ENCODE assay signal across 22 cellular contexts in genomic region chr3:47344971-47345370, GRCh38. TPM values are rescaled to one million over a fixed set of nuclear protein-coding genes. Genes with fewer than 3 reads are reported as not detected.
DNase-seq lines count a peak whose midpoint lies in the region; ATAC-seq and TF ChIP-seq lines count a peak whose summit lies in the region.
"Had no signal": no experiment of that assay in that cellular context is flagged by ENCODE, and none has a peak within 500 bp of the region (broad histone marks: within the 10 kb centered on the region; RNA-seq: fewer than 3 reads in every experiment).

No MANE protein-coding gene starts in this region.

- H4K20me1 ChIP-seq in BLaER1 treated with 17β-estradiol and CSF1 and Interleukin-3, amounts not matched to agents 10 nM and 100 nM, result peaks cover 0 to 36% (median 0%) of the 10 kb centered on the region in 11 experiments; a peak in 6 of 22 replicates

- peaks cover 41 to 56% (median 53%) of the 10 kb centered on the region in 10 experiments for H3K4me1 ChIP-seq in BLaER1 treated with 17β-estradiol and CSF1 and Interleukin-3, amounts not matched to agents 10 nM and 100 nM
- no peaks in the 10 kb centered on the region for H3K4me1 ChIP-seq in CD8-positive, alpha-beta T cell (ENCODE audit: insufficient read depth, low read length)

- POLR2A ChIA-PET in CD8-positive, alpha-beta T cell (lab: Charles Lee), result no interaction called here
- POLR2A ChIA-PET in activated B cell treated with CpG ODN at 0.5 μM for 24 hours (lab: Charles Lee), result no interaction called here

- H3K27me3 Mint-ChIP-seq in CD8-positive, alpha-beta T cell (ENCODE audit: low read depth), result no peaks in the 10 kb centered on the region
- H3K27me3 Mint-ChIP-seq in activated B cell treated with CpG ODN at 0.5 μM for 24 hours, result no peaks in the 10 kb centered on the region
- H3K27me3 Mint-ChIP-seq in memory B cell, result no peaks in the 10 kb centered on the region

- H3K27me3 ChIP-seq in BLaER1 treated with 17β-estradiol and CSF1 and Interleukin-3, amounts not matched to agents 10 nM and 100 nM, result no peaks in the 10 kb centered on the region
- H3K27me3 ChIP-seq in CD8-positive, alpha-beta T cell (ENCODE audit: insufficient read depth, low read length), result no peaks in the 10 kb centered on the region

- H3K4me3 ChIP-seq in BLaER1 treated with 17β-estradiol and CSF1 and Interleukin-3, amounts not matched to agents 10 nM and 100 nM, result no peak overlapping the region
- no peak overlapping the region for H3K4me3 ChIP-seq in CD8-positive, alpha-beta T cell (ENCODE audit: low read depth, low read length)

- ATAC-seq in CD8-positive, alpha-beta T cell, result no peak
- ATAC-seq in activated B cell treated with CpG ODN at 0.5 μM for 24 hours (ENCODE audit: low read depth) (no peak), memory B cell (ENCODE audit: low read depth) (no peak), GM19452 (IDR thresholded peaks at IDR 0.05; ENCODE audit: unreplicated experiment) (no peak)
- ATAC-seq: Panc1 had no signal

- CTCF ChIA-PET in CD8-positive, alpha-beta T cell (lab: Charles Lee), result no interaction called here
- CTCF ChIA-PET in activated B cell treated with CpG ODN at 0.5 μM for 24 hours (lab: Charles Lee), result no interaction called here

- no peak for DNase-seq in CD8-positive, alpha-beta T cell
- DNase-seq in activated B cell treated with CpG ODN at 0.5 μM for 24 hours (no peak), memory B cell (ENCODE audit: low spot score in 2 of 2) (no peak), LoVo (ENCODE audit: low spot score) (no peak)
- no peak for DNase-seq in stimulated activated CD4-positive, alpha-beta T cell treated with anti-CD3 and anti-CD28 coated beads, Interleukin-4, amount 100 ng/mL, for 1 hour
- DNase-seq: ACHN; EL; H9; KG1; NCI-H1105; NCI-H146; NCI-H2029 treated with DMSO at 0.1 percent for 48 hours; NCI-H2171; NCI-H345; NCI-H524; NCI-H774; NK-92 treated with Interleukin-12 subunit alpha and Interleukin-12 subunit beta, amount 100 ng/mL, for 24 hours; SIG-M5; SK-N-SH had no signal

- H3K27ac ChIP-seq in BLaER1 treated with 17β-estradiol and CSF1 and Interleukin-3, amounts not matched to agents 10 nM and 100 nM, result peak overlapping the region in 3 of 11 experiments; percentile 69 to 81 (median 74); a peak in 4 of 22 replicates
- H3K27ac ChIP-seq in CD8-positive, alpha-beta T cell (ENCODE audit: low read depth, low read length), result no peak overlapping the region

- H3K9me3 ChIP-seq in BLaER1 treated with 17β-estradiol and CSF1 and Interleukin-3, amounts not matched to agents 10 nM and 100 nM (replicated peaks in 1 of 11), result no peaks in the 10 kb centered on the region
- no peaks in the 10 kb centered on the region for H3K9me3 ChIP-seq in CD8-positive, alpha-beta T cell (ENCODE audit: low read length)
- H3K9me3 ChIP-seq: SK-N-SH had no signal

- intact Hi-C loops in CD8-positive, alpha-beta T cell (cut with DNase I, micrococcal nuclease), result no loop called here
- intact Hi-C loops in activated B cell treated with CpG ODN at 0.5 μM for 24 hours (cut with micrococcal nuclease), result no loop called here

- H3K36me3 ChIP-seq in BLaER1 treated with 17β-estradiol and CSF1 and Interleukin-3, amounts not matched to agents 10 nM and 100 nM, result peaks cover 51 to 60% (median 56%) of the 10 kb centered on the region in 11 experiments
- peaks cover 16% of the 10 kb centered on the region for H3K36me3 ChIP-seq in CD8-positive, alpha-beta T cell (ENCODE audit: insufficient read depth, low read length)

- peak overlapping the region; percentile 71 to 95 (median 85); a peak in 21 of 22 replicates for H3K4me2 ChIP-seq in BLaER1 treated with 17β-estradiol and CSF1 and Interleukin-3, amounts not matched to agents 10 nM and 100 nM
- H3K4me2 ChIP-seq: SK-N-SH had no signal

- H3K4me3 Mint-ChIP-seq in CD8-positive, alpha-beta T cell, result no peak overlapping the region
- H3K4me3 Mint-ChIP-seq in activated B cell treated with CpG ODN at 0.5 μM for 24 hours, result no peak overlapping the region
- H3K4me3 Mint-ChIP-seq in memory B cell, result no peak overlapping the region
- H3K4me3 Mint-ChIP-seq: H9 had no signal

- no peak for TF ChIP-seq CTCF in CD8-positive, alpha-beta T cell (IDR thresholded peaks at IDR 0.05)
- TF ChIP-seq CTCF in activated B cell treated with CpG ODN at 0.5 μM for 24 hours (IDR thresholded peaks at IDR 0.05), result no peak

- peak overlapping the region; percentile 62 for H3K27ac Mint-ChIP-seq in CD8-positive, alpha-beta T cell
- peak overlapping the region; percentile 2 for H3K27ac Mint-ChIP-seq in activated B cell treated with CpG ODN at 0.5 μM for 24 hours
- peak overlapping the region; percentile 49 for H3K27ac Mint-ChIP-seq in memory B cell

- no peak overlapping the region for H3K9ac ChIP-seq in BLaER1 treated with 17β-estradiol and CSF1 and Interleukin-3, amounts not matched to agents 10 nM and 100 nM
- H3K9ac ChIP-seq: SK-N-SH had no signal

- H3K4me1 Mint-ChIP-seq in CD8-positive, alpha-beta T cell (ENCODE audit: low read depth), result peaks cover 7% of the 10 kb centered on the region
- peaks cover 41% of the 10 kb centered on the region for H3K4me1 Mint-ChIP-seq in activated B cell treated with CpG ODN at 0.5 μM for 24 hours
- peaks cover 31% of the 10 kb centered on the region for H3K4me1 Mint-ChIP-seq in memory B cell

- H3K36me3 Mint-ChIP-seq in CD8-positive, alpha-beta T cell, result peaks cover 52% of the 10 kb centered on the region
- H3K36me3 Mint-ChIP-seq in activated B cell treated with CpG ODN at 0.5 μM for 24 hours (ENCODE audit: low read depth) (peaks cover 55% of the 10 kb centered on the region), memory B cell (peaks cover 19% of the 10 kb centered on the region)

- H3K9me3 Mint-ChIP-seq in CD8-positive, alpha-beta T cell, result no peaks in the 10 kb centered on the region
- H3K9me3 Mint-ChIP-seq in activated B cell treated with CpG ODN at 0.5 μM for 24 hours, result no peaks in the 10 kb centered on the region
- no peaks in the 10 kb centered on the region for H3K9me3 Mint-ChIP-seq in memory B cell
- H3K9me3 Mint-ChIP-seq: H9 had no signal

RNA-seq across cellular contexts. Expression of gene PTPN23, which starts 35.9 kb away (rescaled TPM):
- total RNA-seq in CD8-positive, alpha-beta T cell, result 10 to 100 TPM; 39.2 to 48.3 TPM
- total RNA-seq in activated B cell treated with CpG ODN at 0.5 μM for 24 hours, result 44.0 and 50.3 TPM in 2 replicates

Comparison
In these comparisons a context has a peak if more than half of its experiments do, and no peak if none do; other contexts are left out.
1. H3K27ac Mint-ChIP-seq: peak in every context shown above with its lines; median percentile 62 in CD8-positive, alpha-beta T cell; 49 in memory B cell; 2 in activated B cell treated with CpG ODN at 0.5 μM for 24 hours.